Comparison of ENCODE assay signal across 7 cellular contexts in genomic region chr9:120868676-120869359, GRCh38. TPM values are rescaled to one million over a fixed set of nuclear protein-coding genes. Genes with fewer than 3 reads are reported as not detected.
DNase-seq lines count a peak whose midpoint lies in the region; ATAC-seq, FAIRE-seq and TF ChIP-seq lines count a peak whose summit lies in the region.

No MANE protein-coding gene starts in this region.

- TF ChIP-seq RAD21 in HepG2 (CRISPR knock-in tag; IDR thresholded peaks at IDR 0.05): no peak

- POLR2A ChIA-PET in activated CD4-positive, alpha-beta T cell treated with anti-CD3 and anti-CD28 coated beads, Interleukin-2, amount 10 ng/mL, durations not matched to agents 7 days and 5 days (lab: Charles Lee): interaction anchor here (0.5 to 1.3 kb wide), 3 partner anchors 10 to 76 kb away, joined by 3 to 6 read pairs (median 5); partner anchors contain the start of gene FBXW2
- POLR2A ChIA-PET in HepG2 (lab: Yijun Ruan, JAX): interaction anchor here (0.9 kb wide), 1 partner anchor 15 kb away, joined by 4 read pairs; no protein-coding TSS in a partner anchor

- H3K4me1 ChIP-seq in HepG2 (ENCODE audit: insufficient read depth, low read length): peaks cover 5% of the 10 kb centered on the region

- no peaks in the 10 kb centered on the region for H4K20me1 ChIP-seq in HepG2 (ENCODE audit: insufficient read depth, low read length)

- no peak for TF ChIP-seq POLR2A in HepG2 (IDR thresholded peaks at IDR 0.05; ENCODE audit: insufficient read depth in 1 of 2, low read depth in 2 of 2, low read length in 2 of 2)

- H3K4me3 ChIP-seq in HepG2 (replicated peaks in 1 of 3; ENCODE audit: insufficient read depth in 1 of 3, low read depth in 2 of 3, low read length in 3 of 3): no peak overlapping the region

- TF ChIP-seq EP300 in HepG2 (IDR thresholded peaks at IDR 0.05; ENCODE audit: low read depth in 2 of 2, low read length in 2 of 2): no peak
- no peak for TF ChIP-seq EP300 in HepG2 (CRISPR knock-in tag; IDR thresholded peaks at IDR 0.05; ENCODE audit: borderline replicate concordance)

- TF ChIP-seq CTCF in GM13977 (IDR thresholded peaks at IDR 0.05; ENCODE audit: extremely low read depth, insufficient read depth, missing control alignments) (peak; percentile 75), HepG2 (CRISPR knock-in tag; IDR thresholded peaks at IDR 0.05) (no peak)

- no peak overlapping the region for H2AFZ ChIP-seq in HepG2 (ENCODE audit: low read length)

- H3K9me3 Mint-ChIP-seq in activated CD4-positive, alpha-beta T cell treated with anti-CD3 and anti-CD28 coated beads, Interleukin-2, amount 10 ng/mL, durations not matched to agents 7 days and 5 days: no peaks in the 10 kb centered on the region

- CTCF ChIA-PET in activated CD4-positive, alpha-beta T cell treated with anti-CD3 and anti-CD28 coated beads, Interleukin-2, amount 10 ng/mL, durations not matched to agents 7 days and 5 days (lab: Charles Lee): interaction anchor here (0.7 to 1.9 kb wide), 10 partner anchors 12 to 113 kb away, joined by 3 to 7 read pairs (median 4); no protein-coding TSS in a partner anchor
- CTCF ChIA-PET in HepG2 (lab: Yijun Ruan, JAX; ENCODE audit: low intra/inter-chr PET ratio, low total read pairs): no interaction called here

- H3K27me3 Mint-ChIP-seq in activated CD4-positive, alpha-beta T cell treated with anti-CD3 and anti-CD28 coated beads, Interleukin-2, amount 10 ng/mL, durations not matched to agents 7 days and 5 days: no peaks in the 10 kb centered on the region

- ATAC-seq in HG02759 (IDR thresholded peaks at IDR 0.05; ENCODE audit: unreplicated experiment): peak; percentile 94
- ATAC-seq in HepG2: peak; percentile 55

- H3K27ac ChIP-seq in HepG2 (ENCODE audit: extremely low read length, insufficient read depth, low read length): no peak overlapping the region

- peaks cover 19 to 64% of the 10 kb centered on the region in 2 experiments; a peak in 4 of 5 replicates for H3K36me3 ChIP-seq in HepG2 (replicated peaks in 1 of 2; ENCODE audit: control insufficient read depth in 1 of 2, insufficient read depth in 2 of 2, low read length in 2 of 2)

- DNase-seq in GM13977 (ENCODE audit: low spot score) (peak; percentile 98), NCI-H2029 (lab: John Stamatoyannopoulos, UW) (peak; percentile 99), dedifferentiated amniotic fluid mesenchymal stem cell (ENCODE audit: extremely low spot score) (peak; percentile 84), HepG2 (ENCODE audit: low spot score) (no peak)
- DNase-seq in activated CD4-positive, alpha-beta T cell treated with anti-CD3 and anti-CD28 coated beads, Interleukin-2, amount 10 ng/mL, durations not matched to agents 7 days and 5 days: peak; percentile 96
- DNase-seq in stimulated activated CD4-positive, alpha-beta T cell treated with anti-CD3 and anti-CD28 coated beads, Interleukin-2, amount 100 ng/mL, for 48 hours: peak; percentile 97

- peak overlapping the region; percentile 92 for H3K27ac Mint-ChIP-seq in activated CD4-positive, alpha-beta T cell treated with anti-CD3 and anti-CD28 coated beads, Interleukin-2, amount 10 ng/mL, durations not matched to agents 7 days and 5 days

- no peak for FAIRE-seq in HepG2 (lab: Jason Lieb, UNC)

- intact Hi-C loops in HepG2 (cut with micrococcal nuclease; ENCODE audit: unreplicated experiment): no loop called here

- no TSS peak for BruUV-seq in HepG2 (replicated peaks; lab: Mats Ljungman, UMichigan)

- no peaks in the 10 kb centered on the region for H3K27me3 ChIP-seq in HepG2 (ENCODE audit: control insufficient read depth in 1 of 2, insufficient read depth in 2 of 2, low read length in 2 of 2)

- in situ Hi-C loops in GM13977 (cut with MboI; ENCODE audit: low pct_unique_long_range_greater_than_20kb, low sequenced_read_pairs, unreplicated experiment) (no loop called here), HepG2 (cut with HindIII; ENCODE audit: extremely low pct_ligation_motif_present, low pct_unique_long_range_greater_than_20kb) (no loop called here)

- H3K4me1 Mint-ChIP-seq in activated CD4-positive, alpha-beta T cell treated with anti-CD3 and anti-CD28 coated beads, Interleukin-2, amount 10 ng/mL, durations not matched to agents 7 days and 5 days: peaks cover 57% of the 10 kb centered on the region

- H3K9me3 ChIP-seq in HepG2 (ENCODE audit: low read length): no peaks in the 10 kb centered on the region

- WGBS in HepG2 (ENCODE audit: low lambda C conversion rate): 94% methylated on average over 52 of the region's 52 CpGs

- peaks cover 79% of the 10 kb centered on the region for H3K36me3 Mint-ChIP-seq in activated CD4-positive, alpha-beta T cell treated with anti-CD3 and anti-CD28 coated beads, Interleukin-2, amount 10 ng/mL, durations not matched to agents 7 days and 5 days (ENCODE audit: low read depth)

- H3K4me2 ChIP-seq in HepG2 (ENCODE audit: low read depth, low read length): no peak overlapping the region

- H3K79me2 ChIP-seq in HepG2 (ENCODE audit: insufficient read depth, low read length): no peaks in the 10 kb centered on the region

- H3K9ac ChIP-seq in HepG2 (ENCODE audit: insufficient read depth, low read depth, low read length): no peak overlapping the region

- peak overlapping the region; percentile 77 for H3K4me3 Mint-ChIP-seq in activated CD4-positive, alpha-beta T cell treated with anti-CD3 and anti-CD28 coated beads, Interleukin-2, amount 10 ng/mL, durations not matched to agents 7 days and 5 days

RNA-seq across cellular contexts. Expression of gene PHF19, which starts 8.2 kb away (rescaled TPM):
- total RNA-seq in activated CD4-positive, alpha-beta T cell treated with anti-CD3 and anti-CD28 coated beads, Interleukin-2, amount 10 ng/mL, durations not matched to agents 7 days and 5 days: 100 to 1,000 TPM; 331 to 351 TPM
- total RNA-seq in HepG2 (2016; rRNA removed; fragmentation: Illumina TruSeq; extraction: Trizol): 38.9 and 41.3 TPM in 2 replicates
- total RNA-seq in HepG2 (2016; cell fraction: cytosol; rRNA removed; fragmentation: Illumina TruSeq; extraction: Trizol; ENCODE audit: low read depth): 37.4 and 48.9 TPM in 2 replicates
- total RNA-seq in HepG2 (2016; cell fraction: insoluble cytoplasmic fraction; rRNA removed; fragmentation: Illumina TruSeq; extraction: Trizol): 37.1 and 41.5 TPM in 2 replicates
- 43.2 and 56.9 TPM in 2 replicates for total RNA-seq in HepG2 (2016; cell fraction: membrane; rRNA removed; fragmentation: Illumina TruSeq; extraction: Trizol)
- total RNA-seq in HepG2 (2016; cell fraction: nucleus; rRNA removed; fragmentation: Illumina TruSeq; extraction: Trizol): 34.7 and 40.7 TPM in 2 replicates
- polyA plus RNA-seq in HepG2 (2011; rRNA removed): 25.5 and 29.7 TPM in 2 replicates
- polyA plus RNA-seq in HepG2 (2011; cell fraction: cytosol; rRNA removed): 20.2 and 33.0 TPM in 2 replicates
- polyA plus RNA-seq in HepG2 (2011; cell fraction: nucleus; rRNA removed): 61.0 and 76.3 TPM in 2 replicates
- 20.3 and 24.3 TPM in 2 replicates for polyA plus RNA-seq in HepG2 (2012)
- 79.2 and 107 TPM in 2 replicates for polyA plus RNA-seq in HepG2 (2016; cell fraction: cytosol; fragmentation: Illumina TruSeq; extraction: Trizol; ENCODE audit: low read depth)
- 42.2 and 45.3 TPM in 2 replicates for polyA plus RNA-seq in HepG2 (2016; cell fraction: insoluble cytoplasmic fraction; fragmentation: Illumina TruSeq; extraction: Trizol; ENCODE audit: low read depth)
- 66.8 and 74.2 TPM in 2 replicates for polyA plus RNA-seq in HepG2 (2016; cell fraction: membrane; fragmentation: Illumina TruSeq; extraction: Trizol; ENCODE audit: low read depth)
- polyA plus RNA-seq in HepG2 (2016; cell fraction: nucleus; fragmentation: Illumina TruSeq; extraction: Trizol; ENCODE audit: insufficient read depth, low read depth): 60.4 and 66.8 TPM in 2 replicates
- polyA minus RNA-seq in HepG2 (2011; rRNA and poly(A)+ RNA removed; ENCODE audit: low replicate concordance): 67.2 and 159 TPM in 2 replicates
- 15.8 and 17.7 TPM in 2 replicates for polyA minus RNA-seq in HepG2 (2011; cell fraction: cytosol; rRNA and poly(A)+ RNA removed)
- 34.7 and 42.2 TPM in 2 replicates for polyA minus RNA-seq in HepG2 (2011; cell fraction: nucleus; rRNA and poly(A)+ RNA removed)

RNA-seq across cellular contexts. Expression of gene PSMD5, which starts 26.1 kb away (rescaled TPM):
- total RNA-seq in activated CD4-positive, alpha-beta T cell treated with anti-CD3 and anti-CD28 coated beads, Interleukin-2, amount 10 ng/mL, durations not matched to agents 7 days and 5 days: 10 to 100 TPM; 35.3 to 50.9 TPM
- total RNA-seq in HepG2 (2016; rRNA removed; fragmentation: Illumina TruSeq; extraction: Trizol): 18.1 and 32.6 TPM in 2 replicates
- total RNA-seq in HepG2 (2016; cell fraction: cytosol; rRNA removed; fragmentation: Illumina TruSeq; extraction: Trizol; ENCODE audit: low read depth): 4.5 and 4.8 TPM in 2 replicates
- total RNA-seq in HepG2 (2016; cell fraction: insoluble cytoplasmic fraction; rRNA removed; fragmentation: Illumina TruSeq; extraction: Trizol): 18.2 and 34.4 TPM in 2 replicates
- total RNA-seq in HepG2 (2016; cell fraction: membrane; rRNA removed; fragmentation: Illumina TruSeq; extraction: Trizol): 10.6 and 10.9 TPM in 2 replicates
- total RNA-seq in HepG2 (2016; cell fraction: nucleus; rRNA removed; fragmentation: Illumina TruSeq; extraction: Trizol): 12.4 and 13.6 TPM in 2 replicates
- 10.6 and 12.7 TPM in 2 replicates for polyA plus RNA-seq in HepG2 (2011; rRNA removed)
- 5.4 and 8.9 TPM in 2 replicates for polyA plus RNA-seq in HepG2 (2011; cell fraction: cytosol; rRNA removed)
- 3.1 and 5.2 TPM in 2 replicates for polyA plus RNA-seq in HepG2 (2011; cell fraction: nucleus; rRNA removed)
- polyA plus RNA-seq in HepG2 (2012): 9.2 and 10.8 TPM in 2 replicates
- 1.4 and 1.6 TPM in 2 replicates for polyA plus RNA-seq in HepG2 (2016; cell fraction: cytosol; fragmentation: Illumina TruSeq; extraction: Trizol; ENCODE audit: low read depth)
- polyA plus RNA-seq in HepG2 (2016; cell fraction: insoluble cytoplasmic fraction; fragmentation: Illumina TruSeq; extraction: Trizol; ENCODE audit: low read depth): 28.5 and 31.9 TPM in 2 replicates
- 5.5 and 6.3 TPM in 2 replicates for polyA plus RNA-seq in HepG2 (2016; cell fraction: membrane; fragmentation: Illumina TruSeq; extraction: Trizol; ENCODE audit: low read depth)
- 15.3 and 18.2 TPM in 2 replicates for polyA plus RNA-seq in HepG2 (2016; cell fraction: nucleus; fragmentation: Illumina TruSeq; extraction: Trizol; ENCODE audit: insufficient read depth, low read depth)
- polyA minus RNA-seq in HepG2 (2011; rRNA and poly(A)+ RNA removed; ENCODE audit: low replicate concordance): 11.4 and 32.6 TPM in 2 replicates
- polyA minus RNA-seq in HepG2 (2011; cell fraction: cytosol; rRNA and poly(A)+ RNA removed): 10.7 and 13.2 TPM in 2 replicates
- polyA minus RNA-seq in HepG2 (2011; cell fraction: nucleus; rRNA and poly(A)+ RNA removed): 14.9 and 16.2 TPM in 2 replicates

RNA-seq across cellular contexts. Expression of gene TRAF1, which starts 57.8 kb away (rescaled TPM):
- 10 to 100 TPM; 61.9 to 64.3 TPM for total RNA-seq in activated CD4-positive, alpha-beta T cell treated with anti-CD3 and anti-CD28 coated beads, Interleukin-2, amount 10 ng/mL, durations not matched to agents 7 days and 5 days
- total RNA-seq in HepG2 (2016; rRNA removed; fragmentation: Illumina TruSeq; extraction: Trizol): 0.11 and 0.44 TPM in 2 replicates
- total RNA-seq in HepG2 (2016; cell fraction: cytosol; rRNA removed; fragmentation: Illumina TruSeq; extraction: Trizol; ENCODE audit: low read depth): 0.09 and 0.10 TPM in 2 replicates
- 0.25 and 0.39 TPM in 2 replicates for total RNA-seq in HepG2 (2016; cell fraction: insoluble cytoplasmic fraction; rRNA removed; fragmentation: Illumina TruSeq; extraction: Trizol)
- total RNA-seq in HepG2 (2016; cell fraction: membrane; rRNA removed; fragmentation: Illumina TruSeq; extraction: Trizol): 0.09 and 0.21 TPM in 2 replicates
- total RNA-seq in HepG2 (2016; cell fraction: nucleus; rRNA removed; fragmentation: Illumina TruSeq; extraction: Trizol): 0.75 and 0.87 TPM in 2 replicates
- 1.0 and 1.8 TPM in 2 replicates for polyA plus RNA-seq in HepG2 (2011; rRNA removed)
- 0.48 and 0.60 TPM in 2 replicates for polyA plus RNA-seq in HepG2 (2011; cell fraction: cytosol; rRNA removed)
- polyA plus RNA-seq in HepG2 (2011; cell fraction: nucleus; rRNA removed): 5.5 and 7.6 TPM in 2 replicates
- polyA plus RNA-seq in HepG2 (2012): 0.59 and 0.96 TPM in 2 replicates
- polyA plus RNA-seq in HepG2 (2016; cell fraction: cytosol; fragmentation: Illumina TruSeq; extraction: Trizol; ENCODE audit: low read depth): 0.07 and 0.10 TPM in 2 replicates
- 0.19 and 0.26 TPM in 2 replicates for polyA plus RNA-seq in HepG2 (2016; cell fraction: insoluble cytoplasmic fraction; fragmentation: Illumina TruSeq; extraction: Trizol; ENCODE audit: low read depth)
- 0.09 and 0.19 TPM in 2 replicates for polyA plus RNA-seq in HepG2 (2016; cell fraction: membrane; fragmentation: Illumina TruSeq; extraction: Trizol; ENCODE audit: low read depth)
- polyA plus RNA-seq in HepG2 (2016; cell fraction: nucleus; fragmentation: Illumina TruSeq; extraction: Trizol; ENCODE audit: insufficient read depth, low read depth): 2.2 TPM in 2 replicates
- polyA minus RNA-seq in HepG2 (2011; rRNA and poly(A)+ RNA removed; ENCODE audit: low replicate concordance): 0.91 and 1.4 TPM in 2 replicates
- polyA minus RNA-seq in HepG2 (2011; cell fraction: cytosol; rRNA and poly(A)+ RNA removed): 0.09 and 0.20 TPM in 2 replicates
- polyA minus RNA-seq in HepG2 (2011; cell fraction: nucleus; rRNA and poly(A)+ RNA removed): 3.5 and 3.7 TPM in 2 replicates

Comparison
In these comparisons a context has a peak if more than half of its experiments do, and no peak if none do; other contexts are left out.
1. RNA of gene TRAF1, which starts 57.8 kb away (total RNA-seq): 61.9 to 64.3 TPM in activated CD4-positive, alpha-beta T cell treated with anti-CD3 and anti-CD28 coated beads, Interleukin-2, amount 10 ng/mL, durations not matched to agents 7 days and 5 days; 0.09 to 0.87 TPM in HepG2; every median in the first group is over 10 times any median in the second.